Comparison of ENCODE assay signal across 21 cellular contexts in the genomic region with DNA sequence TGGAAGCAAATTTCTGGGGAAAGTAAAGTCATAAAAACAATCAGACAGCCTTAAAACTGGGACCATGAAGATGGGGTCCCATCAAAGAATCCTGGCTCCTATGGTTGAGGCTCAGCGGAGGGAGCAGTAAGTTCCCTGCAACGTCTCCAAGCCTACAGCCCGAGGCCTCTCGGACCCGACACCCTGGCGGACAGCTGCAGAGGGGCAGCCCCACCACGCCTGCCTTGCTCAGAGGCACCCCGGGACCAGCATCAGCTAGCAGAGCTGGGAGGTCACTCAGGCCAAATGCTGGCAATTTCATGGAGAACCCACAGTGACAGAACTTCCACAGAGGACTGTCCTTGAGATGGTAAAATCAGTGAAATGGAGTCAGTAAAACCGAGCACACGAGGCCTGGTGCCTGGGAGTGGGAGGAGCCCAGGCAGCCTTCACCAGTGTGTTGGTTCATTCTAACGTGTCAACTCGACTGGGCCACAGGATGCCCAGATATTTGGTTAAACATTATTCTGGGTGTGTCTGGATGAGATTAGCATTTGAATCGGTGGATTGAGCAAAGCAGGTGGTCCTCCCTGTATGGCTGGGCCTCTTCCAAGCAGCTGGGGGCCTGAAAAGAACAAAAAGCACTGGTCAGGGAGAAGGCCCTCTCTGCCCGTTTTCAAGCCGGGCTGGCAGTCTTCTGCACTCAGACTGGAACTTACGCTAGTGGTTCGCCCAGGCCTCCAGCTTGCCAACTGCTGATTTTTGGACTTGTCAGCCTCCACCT.
DNase-seq lines count a peak whose midpoint lies in the region; ATAC-seq and TF ChIP-seq lines count a peak whose summit lies in the region.
"Had no signal": no experiment of that assay in that cellular context is flagged by ENCODE, and none has a peak within 500 bp of the region (broad histone marks: within the 10 kb centered on the region; RNA-seq: fewer than 3 reads in every experiment).

No MANE protein-coding gene starts in this region.

- no peaks in the 10 kb centered on the region for H3K79me1 ChIP-seq in H9 (ENCODE audit: insufficient read depth, low read depth, low read length, poor library complexity, severe bottlenecking)

- H3K4me1 Mint-ChIP-seq in H9, result peaks cover 9% of the 10 kb centered on the region in 2 experiments
- peaks cover 22% of the 10 kb centered on the region for H3K4me1 Mint-ChIP-seq in activated T-helper 17 cell treated with anti-CD3 and anti-CD28 coated beads, Interleukin-2, amount 50 U/mL, for 72 hours

- H3K4ac ChIP-seq in H9 (ENCODE audit: low read depth, low read length), result no peak overlapping the region

- no peaks in the 10 kb centered on the region for H3K9me3 ChIP-seq in H9 (ENCODE audit: control insufficient read depth, low read depth, low read length)
- H3K9me3 ChIP-seq in osteoblast (ENCODE audit: low read depth, low read length), result no peaks in the 10 kb centered on the region
- peaks cover 2% of the 10 kb centered on the region for H3K9me3 ChIP-seq in effector memory CD4-positive, alpha-beta T cell (ENCODE audit: control insufficient read depth, low read length)

- no peak overlapping the region for H2BK12ac ChIP-seq in H9 (ENCODE audit: insufficient read length, low read depth, low read length)

- H3K4me3 ChIP-seq in osteoblast (ENCODE audit: insufficient read depth, low read length), result no peak overlapping the region
- no peak overlapping the region for H3K4me3 ChIP-seq in effector memory CD4-positive, alpha-beta T cell (ENCODE audit: insufficient read depth, low read depth, low read length, poor library complexity, severe bottlenecking)
- H3K4me3 ChIP-seq: GM12878, GM23338 had no signal

- H3K27ac ChIP-seq in H9 (ENCODE audit: insufficient read length, low read depth, low read length) (no peak overlapping the region), osteoblast (ENCODE audit: low read depth, low read length) (no peak overlapping the region)
- no peak overlapping the region for H3K27ac ChIP-seq in effector memory CD4-positive, alpha-beta T cell (ENCODE audit: insufficient read depth, low read length, poor library complexity, severe bottlenecking)

- H3K14ac ChIP-seq in H9 (ENCODE audit: insufficient read depth, low read length), result no peak overlapping the region

- no peaks in the 10 kb centered on the region for H3K23me2 ChIP-seq in H9 (ENCODE audit: insufficient read length, low read depth, low read length, poor library complexity, severe bottlenecking)

- H3K9ac ChIP-seq in H9 (ENCODE audit: extremely low read depth, insufficient read length, low read length), result no peak overlapping the region

- no peak overlapping the region for H4K8ac ChIP-seq in H9 (replicated peaks; ENCODE audit: insufficient read length, low read depth, low read length)

- H3K18ac ChIP-seq in H9 (ENCODE audit: insufficient read length, low read depth, low read length), result no peak overlapping the region

- no peaks in the 10 kb centered on the region for H3K27me3 ChIP-seq in H9 (ENCODE audit: insufficient read depth, low read length)
- no peaks in the 10 kb centered on the region for H3K27me3 ChIP-seq in osteoblast (ENCODE audit: insufficient read depth, low read length)
- no peaks in the 10 kb centered on the region for H3K27me3 ChIP-seq in effector memory CD4-positive, alpha-beta T cell (replicated peaks; ENCODE audit: control insufficient read depth, insufficient read depth, low read length, poor library complexity, severe bottlenecking)
- H3K27me3 ChIP-seq: BE2C had no signal

- H3K4me2 ChIP-seq in H9 (ENCODE audit: insufficient read depth, insufficient read length, low read length), result no peak overlapping the region
- H3K4me2 ChIP-seq in osteoblast (ENCODE audit: insufficient read depth, low read length), result no peak overlapping the region
- H3K4me2 ChIP-seq: GM23338 had no signal

- H3K79me2 ChIP-seq in H9 (ENCODE audit: insufficient read depth, low read length) (no peaks in the 10 kb centered on the region), osteoblast (ENCODE audit: insufficient read depth, low read length) (no peaks in the 10 kb centered on the region)

- peaks cover 6% of the 10 kb centered on the region for H3K27me3 Mint-ChIP-seq in H9 (ENCODE audit: low read depth)
- H3K27me3 Mint-ChIP-seq in activated T-helper 17 cell treated with anti-CD3 and anti-CD28 coated beads, Interleukin-2, amount 50 U/mL, for 72 hours, result no peaks in the 10 kb centered on the region

- DNase-seq in activated CD8-positive, alpha-beta memory T cell treated with anti-CD3 and anti-CD28 coated beads for 24 hours, result peak; percentile 56
- no peak for DNase-seq in activated CD8-positive, alpha-beta memory T cell treated with anti-CD3 and anti-CD28 coated beads, Interleukin-2, amount 50 U/mL, for 48 hours
- DNase-seq in H9, result peak; percentile 19
- DNase-seq in osteoblast (ENCODE audit: insufficient read length, low spot score, missing footprints), result peak; percentile 71
- no peak for DNase-seq in effector memory CD4-positive, alpha-beta T cell
- no peak for DNase-seq in stimulated activated CD4-positive, alpha-beta T cell treated with anti-CD3 and anti-CD28 coated beads, Interleukin-1b, Interleukin-23, amount 100 ng/mL, for 48 hours
- DNase-seq: BE2C; Calu3; CD8-positive, alpha-beta T cell; GF-D8; KG1; NCI-H1105 treated with DMSO at 0.1 percent for 48 hours; NCI-H1694; NCI-H510A; NCI-H748 treated with DMSO at 0.1 percent for 48 hours; OCI-M1; SHP77 treated with DMSO at 0.1 percent for 48 hours had no signal

- H2AK5ac ChIP-seq in H9 (ENCODE audit: insufficient read length, low read length), result no peak overlapping the region

- ATAC-seq in activated T-helper 17 cell treated with anti-CD3 and anti-CD28 coated beads, Interleukin-2, amount 50 U/mL, for 72 hours (replicated peaks), result no peak
- no peak for ATAC-seq in HG03139 (IDR thresholded peaks at IDR 0.05; ENCODE audit: unreplicated experiment)
- ATAC-seq: CD8-positive, alpha-beta T cell; GM12878; GM23338 had no signal

- peaks cover 8 to 9% of the 10 kb centered on the region in 2 experiments for H3K9me3 Mint-ChIP-seq in H9
- H3K9me3 Mint-ChIP-seq in activated T-helper 17 cell treated with anti-CD3 and anti-CD28 coated beads, Interleukin-2, amount 50 U/mL, for 72 hours, result peaks cover 4% of the 10 kb centered on the region

- H3K56ac ChIP-seq in H9 (ENCODE audit: insufficient read length, low read depth, low read length), result no peak overlapping the region

- H3K4me3 Mint-ChIP-seq in H9, result no peak overlapping the region
- no peak overlapping the region for H3K4me3 Mint-ChIP-seq in activated T-helper 17 cell treated with anti-CD3 and anti-CD28 coated beads, Interleukin-2, amount 50 U/mL, for 72 hours
- H3K4me3 Mint-ChIP-seq: CD8-positive, alpha-beta T cell; GM23338 had no signal

- WGBS in H9 (ENCODE audit: extremely low coverage, insufficient read length, low lambda C conversion rate), result no CpG with 5 or more reads among the region's 17 CpGs

- no peaks in the 10 kb centered on the region for H3K36me3 ChIP-seq in osteoblast (ENCODE audit: insufficient read depth, low read length)
- no peaks in the 10 kb centered on the region for H3K36me3 ChIP-seq in effector memory CD4-positive, alpha-beta T cell (ENCODE audit: control insufficient read depth, insufficient read depth, low read length)
- H3K36me3 ChIP-seq: BE2C had no signal

- H2AFZ ChIP-seq in H9 (ENCODE audit: low read length) (no peak overlapping the region), osteoblast (ENCODE audit: low read length) (no peak overlapping the region)
- H2AFZ ChIP-seq: GM23338 had no signal

- no peak overlapping the region for H2BK5ac ChIP-seq in H9 (ENCODE audit: insufficient read length, low read length)

- H3T11ph ChIP-seq in H9 (ENCODE audit: low read length), result no peak overlapping the region

- no peak overlapping the region for H3K23ac ChIP-seq in H9 (ENCODE audit: insufficient read length, low read depth, low read length)

- no peak overlapping the region; a peak in 1 of 7 replicates for H3K27ac Mint-ChIP-seq in H9
- peak overlapping the region; percentile 51 for H3K27ac Mint-ChIP-seq in activated T-helper 17 cell treated with anti-CD3 and anti-CD28 coated beads, Interleukin-2, amount 50 U/mL, for 72 hours
- H3K27ac Mint-ChIP-seq: CD8-positive, alpha-beta T cell; GM23338 had no signal

- H4K91ac ChIP-seq in H9 (ENCODE audit: insufficient read length, low read depth, low read length), result no peak overlapping the region

- no peak overlapping the region for H2BK15ac ChIP-seq in H9 (ENCODE audit: low read depth, low read length)

- H4K5ac ChIP-seq in H9 (ENCODE audit: insufficient read length, low read depth, low read length), result no peak overlapping the region

- H2BK120ac ChIP-seq in H9 (ENCODE audit: low read depth, low read length, poor library complexity, severe bottlenecking), result no peak overlapping the region

- H2BK20ac ChIP-seq in H9 (ENCODE audit: low read depth, low read length, poor library complexity, severe bottlenecking), result no peak overlapping the region

- peaks cover 0 to 7% (median 7%) of the 10 kb centered on the region in 3 experiments; a peak in 5 of 7 replicates for H3K36me3 Mint-ChIP-seq in H9 (ENCODE audit: insufficient read depth in 1 of 3, low read depth in 3 of 3)
- H3K36me3 Mint-ChIP-seq in activated T-helper 17 cell treated with anti-CD3 and anti-CD28 coated beads, Interleukin-2, amount 50 U/mL, for 72 hours (ENCODE audit: low read depth), result peaks cover 9% of the 10 kb centered on the region

- H3K4me1 ChIP-seq in H9 (ENCODE audit: insufficient read depth, low read length) (no peaks in the 10 kb centered on the region; the same call in 1 of the 2 replicates), osteoblast (ENCODE audit: insufficient read depth, low read length) (peaks cover 28% of the 10 kb centered on the region)
- peaks cover 16% of the 10 kb centered on the region for H3K4me1 ChIP-seq in effector memory CD4-positive, alpha-beta T cell (ENCODE audit: control insufficient read depth, insufficient read depth, low read length, poor library complexity, severe bottlenecking)

- H4K20me1 ChIP-seq in H9 (ENCODE audit: control insufficient read depth, insufficient read depth, insufficient read length) (no peaks in the 10 kb centered on the region), osteoblast (ENCODE audit: insufficient read depth, low read length) (no peaks in the 10 kb centered on the region)

- no peak for TF ChIP-seq CTCF in H9 (conservative IDR thresholded peaks at IDR 0.05)
- no peak for TF ChIP-seq CTCF in osteoblast (IDR thresholded peaks at IDR 0.05; ENCODE audit: extremely low read depth, low read depth, low read length)

Comparison
In these comparisons a context has a peak if more than half of its experiments do, and no peak if none do; other contexts are left out.
1. DNase-seq: peak in activated CD8-positive, alpha-beta memory T cell treated with anti-CD3 and anti-CD28 coated beads for 24 hours (single experiment), H9 (single experiment) and osteoblast (single experiment); none in activated CD8-positive, alpha-beta memory T cell treated with anti-CD3 and anti-CD28 coated beads, Interleukin-2, amount 50 U/mL, for 48 hours (single experiment), effector memory CD4-positive, alpha-beta T cell (0 of 3) and stimulated activated CD4-positive, alpha-beta T cell treated with anti-CD3 and anti-CD28 coated beads, Interleukin-1b, Interleukin-23, amount 100 ng/mL, for 48 hours (single experiment).